Comparison of ENCODE assay signal across 2 cellular contexts in the genomic region with DNA sequence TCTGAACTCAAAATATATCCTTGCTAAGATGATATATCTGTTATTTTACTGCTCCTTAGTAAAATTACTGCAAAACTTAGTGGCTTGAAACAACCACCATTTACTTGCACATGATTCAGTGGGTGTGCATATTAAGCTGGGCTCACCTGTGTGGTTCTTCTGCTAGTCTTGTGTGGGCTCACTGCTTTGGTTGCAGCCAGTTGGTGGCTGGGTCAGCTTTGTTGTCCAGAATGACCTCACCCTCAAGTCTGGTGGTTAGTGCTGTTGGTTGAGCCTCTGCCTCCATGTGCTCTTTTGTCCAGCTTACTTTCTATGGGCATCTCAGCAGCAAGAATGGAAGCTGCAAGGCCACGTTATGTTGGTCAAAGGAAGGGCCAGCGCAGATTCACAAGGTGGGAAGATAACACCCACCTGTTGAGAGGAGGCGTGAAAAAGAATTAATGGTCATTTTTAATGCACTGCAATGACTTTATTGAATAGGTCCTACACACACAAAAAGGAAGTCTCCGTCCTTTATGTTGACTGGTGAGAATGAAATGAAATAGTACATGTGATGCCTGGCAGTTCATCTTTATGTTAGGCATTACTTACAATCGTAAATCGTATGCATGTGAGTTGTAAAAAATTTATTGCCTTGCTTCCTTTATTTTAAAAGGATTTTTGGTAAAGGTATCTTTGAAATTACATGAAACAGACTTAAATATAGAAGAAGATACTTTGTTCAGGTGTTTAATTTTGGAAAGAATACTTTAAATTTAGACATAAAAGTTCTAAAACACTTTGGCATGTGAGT.
TF ChIP-seq lines count a peak whose summit lies in the region.

No MANE protein-coding gene starts in this region.

TF ChIP-seq in GM23338, 12 proteins besides CTCF, POLR2A, EP300 and RAD21 (continued from another document):
- TF ChIP-seq, protein P1, sequence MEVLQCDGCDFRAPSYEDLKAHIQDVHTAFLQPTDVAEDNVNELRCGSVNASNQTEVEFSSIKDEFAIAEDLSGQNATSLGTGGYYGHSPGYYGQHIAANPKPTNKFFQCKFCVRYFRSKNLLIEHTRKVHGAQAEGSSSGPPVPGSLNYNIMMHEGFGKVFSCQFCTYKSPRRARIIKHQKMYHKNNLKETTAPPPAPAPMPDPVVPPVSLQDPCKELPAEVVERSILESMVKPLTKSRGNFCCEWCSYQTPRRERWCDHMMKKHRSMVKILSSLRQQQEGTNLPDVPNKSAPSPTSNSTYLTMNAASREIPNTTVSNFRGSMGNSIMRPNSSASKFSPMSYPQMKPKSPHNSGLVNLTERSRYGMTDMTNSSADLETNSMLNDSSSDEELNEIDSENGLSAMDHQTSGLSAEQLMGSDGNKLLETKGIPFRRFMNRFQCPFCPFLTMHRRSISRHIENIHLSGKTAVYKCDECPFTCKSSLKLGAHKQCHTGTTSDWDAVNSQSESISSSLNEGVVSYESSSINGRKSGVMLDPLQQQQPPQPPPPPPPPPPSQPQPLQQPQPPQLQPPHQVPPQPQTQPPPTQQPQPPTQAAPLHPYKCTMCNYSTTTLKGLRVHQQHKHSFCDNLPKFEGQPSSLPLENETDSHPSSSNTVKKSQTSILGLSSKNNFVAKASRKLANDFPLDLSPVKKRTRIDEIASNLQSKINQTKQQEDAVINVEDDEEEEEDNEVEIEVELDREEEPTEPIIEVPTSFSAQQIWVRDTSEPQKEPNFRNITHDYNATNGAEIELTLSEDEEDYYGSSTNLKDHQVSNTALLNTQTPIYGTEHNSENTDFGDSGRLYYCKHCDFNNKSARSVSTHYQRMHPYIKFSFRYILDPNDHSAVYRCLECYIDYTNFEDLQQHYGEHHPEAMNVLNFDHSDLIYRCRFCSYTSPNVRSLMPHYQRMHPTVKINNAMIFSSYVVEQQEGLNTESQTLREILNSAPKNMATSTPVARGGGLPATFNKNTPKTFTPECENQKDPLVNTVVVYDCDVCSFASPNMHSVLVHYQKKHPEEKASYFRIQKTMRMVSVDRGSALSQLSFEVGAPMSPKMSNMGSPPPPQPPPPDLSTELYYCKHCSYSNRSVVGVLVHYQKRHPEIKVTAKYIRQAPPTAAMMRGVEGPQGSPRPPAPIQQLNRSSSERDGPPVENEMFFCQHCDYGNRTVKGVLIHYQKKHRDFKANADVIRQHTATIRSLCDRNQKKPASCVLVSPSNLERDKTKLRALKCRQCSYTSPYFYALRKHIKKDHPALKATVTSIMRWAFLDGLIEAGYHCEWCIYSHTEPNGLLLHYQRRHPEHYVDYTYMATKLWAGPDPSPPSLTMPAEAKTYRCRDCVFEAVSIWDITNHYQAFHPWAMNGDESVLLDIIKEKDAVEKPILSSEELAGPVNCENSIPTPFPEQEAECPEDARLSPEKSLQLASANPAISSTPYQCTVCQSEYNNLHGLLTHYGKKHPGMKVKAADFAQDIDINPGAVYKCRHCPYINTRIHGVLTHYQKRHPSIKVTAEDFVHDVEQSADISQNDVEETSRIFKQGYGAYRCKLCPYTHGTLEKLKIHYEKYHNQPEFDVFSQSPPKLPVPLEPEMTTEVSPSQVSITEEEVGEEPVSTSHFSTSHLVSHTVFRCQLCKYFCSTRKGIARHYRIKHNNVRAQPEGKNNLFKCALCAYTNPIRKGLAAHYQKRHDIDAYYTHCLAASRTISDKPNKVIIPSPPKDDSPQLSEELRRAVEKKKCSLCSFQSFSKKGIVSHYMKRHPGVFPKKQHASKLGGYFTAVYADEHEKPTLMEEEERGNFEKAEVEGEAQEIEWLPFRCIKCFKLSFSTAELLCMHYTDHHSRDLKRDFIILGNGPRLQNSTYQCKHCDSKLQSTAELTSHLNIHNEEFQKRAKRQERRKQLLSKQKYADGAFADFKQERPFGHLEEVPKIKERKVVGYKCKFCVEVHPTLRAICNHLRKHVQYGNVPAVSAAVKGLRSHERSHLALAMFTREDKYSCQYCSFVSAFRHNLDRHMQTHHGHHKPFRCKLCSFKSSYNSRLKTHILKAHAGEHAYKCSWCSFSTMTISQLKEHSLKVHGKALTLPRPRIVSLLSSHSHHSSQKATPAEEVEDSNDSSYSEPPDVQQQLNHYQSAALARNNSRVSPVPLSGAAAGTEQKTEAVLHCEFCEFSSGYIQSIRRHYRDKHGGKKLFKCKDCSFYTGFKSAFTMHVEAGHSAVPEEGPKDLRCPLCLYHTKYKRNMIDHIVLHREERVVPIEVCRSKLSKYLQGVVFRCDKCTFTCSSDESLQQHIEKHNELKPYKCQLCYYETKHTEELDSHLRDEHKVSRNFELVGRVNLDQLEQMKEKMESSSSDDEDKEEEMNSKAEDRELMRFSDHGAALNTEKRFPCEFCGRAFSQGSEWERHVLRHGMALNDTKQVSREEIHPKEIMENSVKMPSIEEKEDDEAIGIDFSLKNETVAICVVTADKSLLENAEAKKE (CRISPR knock-in tag; IDR thresholded peaks at IDR 0.05): no peak
- no peak for TF ChIP-seq POLR2AphosphoS5 (IDR thresholded peaks at IDR 0.05; ENCODE audit: low read depth)
TF ChIP-seq in GM23338: peak in this region for 1.

TF ChIP-seq in WTC11, 78 proteins besides CTCF, POLR2A, EP300 and RAD21 (continued from another document and continues in another):
- TF ChIP-seq, protein P2, sequence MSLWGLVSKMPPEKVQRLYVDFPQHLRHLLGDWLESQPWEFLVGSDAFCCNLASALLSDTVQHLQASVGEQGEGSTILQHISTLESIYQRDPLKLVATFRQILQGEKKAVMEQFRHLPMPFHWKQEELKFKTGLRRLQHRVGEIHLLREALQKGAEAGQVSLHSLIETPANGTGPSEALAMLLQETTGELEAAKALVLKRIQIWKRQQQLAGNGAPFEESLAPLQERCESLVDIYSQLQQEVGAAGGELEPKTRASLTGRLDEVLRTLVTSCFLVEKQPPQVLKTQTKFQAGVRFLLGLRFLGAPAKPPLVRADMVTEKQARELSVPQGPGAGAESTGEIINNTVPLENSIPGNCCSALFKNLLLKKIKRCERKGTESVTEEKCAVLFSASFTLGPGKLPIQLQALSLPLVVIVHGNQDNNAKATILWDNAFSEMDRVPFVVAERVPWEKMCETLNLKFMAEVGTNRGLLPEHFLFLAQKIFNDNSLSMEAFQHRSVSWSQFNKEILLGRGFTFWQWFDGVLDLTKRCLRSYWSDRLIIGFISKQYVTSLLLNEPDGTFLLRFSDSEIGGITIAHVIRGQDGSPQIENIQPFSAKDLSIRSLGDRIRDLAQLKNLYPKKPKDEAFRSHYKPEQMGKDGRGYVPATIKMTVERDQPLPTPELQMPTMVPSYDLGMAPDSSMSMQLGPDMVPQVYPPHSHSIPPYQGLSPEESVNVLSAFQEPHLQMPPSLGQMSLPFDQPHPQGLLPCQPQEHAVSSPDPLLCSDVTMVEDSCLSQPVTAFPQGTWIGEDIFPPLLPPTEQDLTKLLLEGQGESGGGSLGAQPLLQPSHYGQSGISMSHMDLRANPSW (CRISPR knock-in tag; conservative IDR thresholded peaks at IDR 0.05; ENCODE audit: low read depth): no peak
- TF ChIP-seq, protein P3, sequence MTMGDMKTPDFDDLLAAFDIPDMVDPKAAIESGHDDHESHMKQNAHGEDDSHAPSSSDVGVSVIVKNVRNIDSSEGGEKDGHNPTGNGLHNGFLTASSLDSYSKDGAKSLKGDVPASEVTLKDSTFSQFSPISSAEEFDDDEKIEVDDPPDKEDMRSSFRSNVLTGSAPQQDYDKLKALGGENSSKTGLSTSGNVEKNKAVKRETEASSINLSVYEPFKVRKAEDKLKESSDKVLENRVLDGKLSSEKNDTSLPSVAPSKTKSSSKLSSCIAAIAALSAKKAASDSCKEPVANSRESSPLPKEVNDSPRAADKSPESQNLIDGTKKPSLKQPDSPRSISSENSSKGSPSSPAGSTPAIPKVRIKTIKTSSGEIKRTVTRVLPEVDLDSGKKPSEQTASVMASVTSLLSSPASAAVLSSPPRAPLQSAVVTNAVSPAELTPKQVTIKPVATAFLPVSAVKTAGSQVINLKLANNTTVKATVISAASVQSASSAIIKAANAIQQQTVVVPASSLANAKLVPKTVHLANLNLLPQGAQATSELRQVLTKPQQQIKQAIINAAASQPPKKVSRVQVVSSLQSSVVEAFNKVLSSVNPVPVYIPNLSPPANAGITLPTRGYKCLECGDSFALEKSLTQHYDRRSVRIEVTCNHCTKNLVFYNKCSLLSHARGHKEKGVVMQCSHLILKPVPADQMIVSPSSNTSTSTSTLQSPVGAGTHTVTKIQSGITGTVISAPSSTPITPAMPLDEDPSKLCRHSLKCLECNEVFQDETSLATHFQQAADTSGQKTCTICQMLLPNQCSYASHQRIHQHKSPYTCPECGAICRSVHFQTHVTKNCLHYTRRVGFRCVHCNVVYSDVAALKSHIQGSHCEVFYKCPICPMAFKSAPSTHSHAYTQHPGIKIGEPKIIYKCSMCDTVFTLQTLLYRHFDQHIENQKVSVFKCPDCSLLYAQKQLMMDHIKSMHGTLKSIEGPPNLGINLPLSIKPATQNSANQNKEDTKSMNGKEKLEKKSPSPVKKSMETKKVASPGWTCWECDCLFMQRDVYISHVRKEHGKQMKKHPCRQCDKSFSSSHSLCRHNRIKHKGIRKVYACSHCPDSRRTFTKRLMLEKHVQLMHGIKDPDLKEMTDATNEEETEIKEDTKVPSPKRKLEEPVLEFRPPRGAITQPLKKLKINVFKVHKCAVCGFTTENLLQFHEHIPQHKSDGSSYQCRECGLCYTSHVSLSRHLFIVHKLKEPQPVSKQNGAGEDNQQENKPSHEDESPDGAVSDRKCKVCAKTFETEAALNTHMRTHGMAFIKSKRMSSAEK (CRISPR knock-in tag; IDR thresholded peaks at IDR 0.05; ENCODE audit: borderline replicate concordance): no peak
- TF ChIP-seq FOXP1 (CRISPR knock-in tag; IDR thresholded peaks at IDR 0.05; ENCODE audit: borderline replicate concordance) (no peak), SP1 (CRISPR knock-in tag; conservative IDR thresholded peaks at IDR 0.05) (no peak)
- TF ChIP-seq, protein P4, sequence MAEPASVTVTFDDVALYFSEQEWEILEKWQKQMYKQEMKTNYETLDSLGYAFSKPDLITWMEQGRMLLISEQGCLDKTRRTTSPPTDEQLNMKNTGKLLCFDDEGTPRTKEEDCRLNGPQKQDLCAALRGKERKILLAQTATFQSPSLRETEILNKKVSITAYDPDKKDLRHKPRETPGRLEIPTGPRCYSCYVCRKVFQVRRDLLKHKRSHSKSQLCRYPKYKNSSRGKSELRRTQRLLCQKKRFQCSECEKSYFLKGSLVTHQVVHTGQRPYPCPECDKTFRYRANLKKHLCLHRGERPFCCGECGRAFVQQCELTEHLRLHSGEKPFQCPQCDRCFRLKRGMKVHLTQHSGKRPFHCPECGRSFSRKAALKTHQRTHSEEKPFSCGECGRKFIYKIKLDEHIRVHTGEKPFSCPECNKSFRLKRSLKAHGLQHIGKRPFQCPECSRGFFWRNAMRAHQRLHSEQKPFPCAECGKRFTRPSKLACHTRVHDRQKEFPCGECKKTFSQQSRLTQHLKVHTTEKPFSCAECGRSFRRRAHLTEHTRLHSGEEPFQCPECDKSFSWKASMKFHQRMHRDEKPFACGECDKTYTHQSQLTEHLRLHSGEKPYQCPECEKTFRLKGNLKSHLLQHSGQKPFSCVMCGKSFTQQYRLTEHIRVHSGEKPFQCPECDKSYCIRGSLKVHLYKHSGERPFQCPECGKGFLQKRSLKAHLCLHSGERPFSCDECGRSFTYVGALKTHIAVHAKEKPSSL (CRISPR knock-in tag; conservative IDR thresholded peaks at IDR 0.05): no peak
- TF ChIP-seq, protein P5, sequence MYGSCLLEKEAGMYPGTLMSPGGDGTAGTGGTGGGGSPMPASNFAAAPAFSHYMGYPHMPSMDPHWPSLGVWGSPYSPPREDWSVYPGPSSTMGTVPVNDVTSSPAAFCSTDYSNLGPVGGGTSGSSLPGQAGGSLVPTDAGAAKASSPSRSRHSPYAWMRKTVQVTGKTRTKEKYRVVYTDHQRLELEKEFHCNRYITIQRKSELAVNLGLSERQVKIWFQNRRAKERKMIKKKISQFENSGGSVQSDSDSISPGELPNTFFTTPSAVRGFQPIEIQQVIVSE (CRISPR knock-in tag; IDR thresholded peaks at IDR 0.05; ENCODE audit: borderline replicate concordance): no peak
- TF ChIP-seq, protein P6, sequence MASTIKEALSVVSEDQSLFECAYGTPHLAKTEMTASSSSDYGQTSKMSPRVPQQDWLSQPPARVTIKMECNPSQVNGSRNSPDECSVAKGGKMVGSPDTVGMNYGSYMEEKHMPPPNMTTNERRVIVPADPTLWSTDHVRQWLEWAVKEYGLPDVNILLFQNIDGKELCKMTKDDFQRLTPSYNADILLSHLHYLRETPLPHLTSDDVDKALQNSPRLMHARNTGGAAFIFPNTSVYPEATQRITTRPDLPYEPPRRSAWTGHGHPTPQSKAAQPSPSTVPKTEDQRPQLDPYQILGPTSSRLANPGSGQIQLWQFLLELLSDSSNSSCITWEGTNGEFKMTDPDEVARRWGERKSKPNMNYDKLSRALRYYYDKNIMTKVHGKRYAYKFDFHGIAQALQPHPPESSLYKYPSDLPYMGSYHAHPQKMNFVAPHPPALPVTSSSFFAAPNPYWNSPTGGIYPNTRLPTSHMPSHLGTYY (CRISPR knock-in tag; IDR thresholded peaks at IDR 0.05): no peak
- TF ChIP-seq, protein P7, sequence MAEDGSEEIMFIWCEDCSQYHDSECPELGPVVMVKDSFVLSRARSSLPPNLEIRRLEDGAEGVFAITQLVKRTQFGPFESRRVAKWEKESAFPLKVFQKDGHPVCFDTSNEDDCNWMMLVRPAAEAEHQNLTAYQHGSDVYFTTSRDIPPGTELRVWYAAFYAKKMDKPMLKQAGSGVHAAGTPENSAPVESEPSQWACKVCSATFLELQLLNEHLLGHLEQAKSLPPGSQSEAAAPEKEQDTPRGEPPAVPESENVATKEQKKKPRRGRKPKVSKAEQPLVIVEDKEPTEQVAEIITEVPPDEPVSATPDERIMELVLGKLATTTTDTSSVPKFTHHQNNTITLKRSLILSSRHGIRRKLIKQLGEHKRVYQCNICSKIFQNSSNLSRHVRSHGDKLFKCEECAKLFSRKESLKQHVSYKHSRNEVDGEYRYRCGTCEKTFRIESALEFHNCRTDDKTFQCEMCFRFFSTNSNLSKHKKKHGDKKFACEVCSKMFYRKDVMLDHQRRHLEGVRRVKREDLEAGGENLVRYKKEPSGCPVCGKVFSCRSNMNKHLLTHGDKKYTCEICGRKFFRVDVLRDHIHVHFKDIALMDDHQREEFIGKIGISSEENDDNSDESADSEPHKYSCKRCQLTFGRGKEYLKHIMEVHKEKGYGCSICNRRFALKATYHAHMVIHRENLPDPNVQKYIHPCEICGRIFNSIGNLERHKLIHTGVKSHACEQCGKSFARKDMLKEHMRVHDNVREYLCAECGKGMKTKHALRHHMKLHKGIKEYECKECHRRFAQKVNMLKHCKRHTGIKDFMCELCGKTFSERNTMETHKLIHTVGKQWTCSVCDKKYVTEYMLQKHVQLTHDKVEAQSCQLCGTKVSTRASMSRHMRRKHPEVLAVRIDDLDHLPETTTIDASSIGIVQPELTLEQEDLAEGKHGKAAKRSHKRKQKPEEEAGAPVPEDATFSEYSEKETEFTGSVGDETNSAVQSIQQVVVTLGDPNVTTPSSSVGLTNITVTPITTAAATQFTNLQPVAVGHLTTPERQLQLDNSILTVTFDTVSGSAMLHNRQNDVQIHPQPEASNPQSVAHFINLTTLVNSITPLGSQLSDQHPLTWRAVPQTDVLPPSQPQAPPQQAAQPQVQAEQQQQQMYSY (CRISPR knock-in tag; IDR thresholded peaks at IDR 0.05): no peak
- TF ChIP-seq, protein P8, sequence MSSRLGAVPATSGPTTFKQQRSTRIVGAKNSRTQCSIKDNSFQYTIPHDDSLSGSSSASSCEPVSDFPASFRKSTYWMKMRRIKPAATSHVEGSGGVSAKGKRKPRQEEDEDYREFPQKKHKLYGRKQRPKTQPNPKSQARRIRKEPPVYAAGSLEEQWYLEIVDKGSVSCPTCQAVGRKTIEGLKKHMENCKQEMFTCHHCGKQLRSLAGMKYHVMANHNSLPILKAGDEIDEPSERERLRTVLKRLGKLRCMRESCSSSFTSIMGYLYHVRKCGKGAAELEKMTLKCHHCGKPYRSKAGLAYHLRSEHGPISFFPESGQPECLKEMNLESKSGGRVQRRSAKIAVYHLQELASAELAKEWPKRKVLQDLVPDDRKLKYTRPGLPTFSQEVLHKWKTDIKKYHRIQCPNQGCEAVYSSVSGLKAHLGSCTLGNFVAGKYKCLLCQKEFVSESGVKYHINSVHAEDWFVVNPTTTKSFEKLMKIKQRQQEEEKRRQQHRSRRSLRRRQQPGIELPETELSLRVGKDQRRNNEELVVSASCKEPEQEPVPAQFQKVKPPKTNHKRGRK (CRISPR knock-in tag; IDR thresholded peaks at IDR 0.05; ENCODE audit: borderline replicate concordance): no peak
